ENCODE assay signal across 8 cellular contexts in genomic region chr14:25042362-25043299, GRCh38. TPM values are rescaled to one million over a fixed set of nuclear protein-coding genes. Genes with fewer than 3 reads are reported as not detected.
DNase-seq lines count a peak whose midpoint lies in the region; ATAC-seq and TF ChIP-seq lines count a peak whose summit lies in the region.

No MANE protein-coding gene starts in this region.

- DNase-seq in NCI-H2029 (lab: John Stamatoyannopoulos, UW) (peak; percentile 93), epidermal melanocyte (ENCODE audit: insufficient read length, low spot score) (peak; percentile 68), NCI-H187 (lab: John Stamatoyannopoulos, UW) (no peak), MM.1S (no peak)
- DNase-seq in activated T-helper 2 cell treated with anti-CD3 and anti-CD28 coated beads, Interferon-gamma antibody, Interleukin-2, Interleukin-4, amounts not matched to agents 10 μg/mL and 5 μg/mL and 100 μg/mL, durations not matched to agents 14 hours and 24 hours and 36 hours (ENCODE audit: low spot score): no peak

- H3K4me1 Mint-ChIP-seq in activated T-helper 2 cell treated with anti-CD3 and anti-CD28 coated beads, Interferon-gamma antibody, Interleukin-2, Interleukin-4, amounts not matched to agents 10 μg/mL and 5 μg/mL and 100 μg/mL, durations not matched to agents 14 hours and 24 hours and 36 hours (ENCODE audit: low read depth): no peaks in the 10 kb centered on the region

- peaks cover 7% of the 10 kb centered on the region for H3K27me3 Mint-ChIP-seq in activated T-helper 2 cell treated with anti-CD3 and anti-CD28 coated beads, Interferon-gamma antibody, Interleukin-2, Interleukin-4, amounts not matched to agents 10 μg/mL and 5 μg/mL and 100 μg/mL, durations not matched to agents 14 hours and 24 hours and 36 hours (ENCODE audit: low read depth)

- TF ChIP-seq CTCF in C4-2B (conservative IDR thresholded peaks at IDR 0.05) (peak; percentile 73), MM.1S (IDR thresholded peaks at IDR 0.05; ENCODE audit: low read length) (no peak)

- no peak overlapping the region for H3K4me3 Mint-ChIP-seq in activated T-helper 2 cell treated with anti-CD3 and anti-CD28 coated beads, Interferon-gamma antibody, Interleukin-2, Interleukin-4, amounts not matched to agents 10 μg/mL and 5 μg/mL and 100 μg/mL, durations not matched to agents 14 hours and 24 hours and 36 hours (ENCODE audit: low read depth)

- intact Hi-C loops in activated T-helper 2 cell treated with anti-CD3 and anti-CD28 coated beads, Interferon-gamma antibody, Interleukin-2, Interleukin-4, amounts not matched to agents 10 μg/mL and 5 μg/mL and 100 μg/mL, durations not matched to agents 14 hours and 24 hours and 36 hours (cut with micrococcal nuclease): no loop called here

- no peak overlapping the region for H2AFZ ChIP-seq in MM.1S (ENCODE audit: low read length)

- H3K27ac ChIP-seq in C4-2B (no peak overlapping the region; the same call in 1 of the 2 replicates), mucosa of rectum (ENCODE audit: low read depth in 2 of 2, low read length in 2 of 2) (peak overlapping the region; percentile 66 to 80), MM.1S (ENCODE audit: low read length) (no peak overlapping the region)

- H3K9me3 ChIP-seq in mucosa of rectum (ENCODE audit: control insufficient read depth in 2 of 2, low read length in 2 of 2) (no peaks in the 10 kb centered on the region), MM.1S (replicated peaks; ENCODE audit: insufficient read depth, low read length) (no peaks in the 10 kb centered on the region)

- H3K4me1 ChIP-seq in mucosa of rectum (ENCODE audit: control insufficient read depth in 2 of 2, insufficient read depth in 2 of 2, low read length in 2 of 2) (peaks cover 10 to 16% of the 10 kb centered on the region in 2 donors), MM.1S (ENCODE audit: low read length) (no peaks in the 10 kb centered on the region)

- no peak overlapping the region for H3K4me2 ChIP-seq in MM.1S (ENCODE audit: low read depth, low read length)

- no peaks in the 10 kb centered on the region for H4K20me1 ChIP-seq in MM.1S (ENCODE audit: insufficient read depth, low read length)

- no peaks in the 10 kb centered on the region for H3K9me3 Mint-ChIP-seq in activated T-helper 2 cell treated with anti-CD3 and anti-CD28 coated beads, Interferon-gamma antibody, Interleukin-2, Interleukin-4, amounts not matched to agents 10 μg/mL and 5 μg/mL and 100 μg/mL, durations not matched to agents 14 hours and 24 hours and 36 hours

- H3K9ac ChIP-seq in mucosa of rectum (ENCODE audit: low read depth in 1 of 2, low read length in 2 of 2) (no peak overlapping the region), MM.1S (ENCODE audit: low read length) (no peak overlapping the region)

- no peaks in the 10 kb centered on the region for H3K79me2 ChIP-seq in MM.1S (ENCODE audit: low read length)

- H3K36me3 ChIP-seq in mucosa of rectum (ENCODE audit: control insufficient read depth in 2 of 2, insufficient read depth in 2 of 2, low read length in 2 of 2): no peaks in the 10 kb centered on the region
- no peaks in the 10 kb centered on the region for H3K36me3 ChIP-seq in MM.1S (replicated peaks; ENCODE audit: insufficient read depth, low read length)

- no peaks in the 10 kb centered on the region for H3F3A ChIP-seq in MM.1S (ENCODE audit: insufficient read depth, low read length)

- no peak for ATAC-seq in GM21423 (IDR thresholded peaks at IDR 0.05; ENCODE audit: unreplicated experiment)

- H3K27ac Mint-ChIP-seq in activated T-helper 2 cell treated with anti-CD3 and anti-CD28 coated beads, Interferon-gamma antibody, Interleukin-2, Interleukin-4, amounts not matched to agents 10 μg/mL and 5 μg/mL and 100 μg/mL, durations not matched to agents 14 hours and 24 hours and 36 hours: no peak overlapping the region

- H3K36me3 Mint-ChIP-seq in activated T-helper 2 cell treated with anti-CD3 and anti-CD28 coated beads, Interferon-gamma antibody, Interleukin-2, Interleukin-4, amounts not matched to agents 10 μg/mL and 5 μg/mL and 100 μg/mL, durations not matched to agents 14 hours and 24 hours and 36 hours (ENCODE audit: low read depth): no peaks in the 10 kb centered on the region

- peak overlapping the region; percentile 15 to 41 for H3K4me3 ChIP-seq in mucosa of rectum (ENCODE audit: low read length in 2 of 2)
- no peak overlapping the region for H3K4me3 ChIP-seq in MM.1S (ENCODE audit: low read length)

- H3K9me2 ChIP-seq in MM.1S (replicated peaks; ENCODE audit: insufficient read depth, low read length): no peaks in the 10 kb centered on the region

- H3K27me3 ChIP-seq in mucosa of rectum (ENCODE audit: control insufficient read depth in 2 of 2, insufficient read depth in 2 of 2, low read length in 2 of 2): no peaks in the 10 kb centered on the region
- H3K27me3 ChIP-seq in MM.1S (replicated peaks; ENCODE audit: insufficient read depth, low read length): no peaks in the 10 kb centered on the region

RNA-seq across cellular contexts. Expression of gene STXBP6, which starts 7.3 kb away (rescaled TPM):
- not detected in 2 replicates for total RNA-seq in activated T-helper 2 cell treated with anti-CD3 and anti-CD28 coated beads, Interferon-gamma antibody, Interleukin-2, Interleukin-4, amounts not matched to agents 10 μg/mL and 5 μg/mL and 100 μg/mL, durations not matched to agents 14 hours and 24 hours and 36 hours

Comparison
In these comparisons a context has a peak if more than half of its experiments do, and no peak if none do; other contexts are left out.
1. H3K27ac ChIP-seq: peak in mucosa of rectum (2 of 2); none in C4-2B (single experiment) and MM.1S (single experiment).
2. DNase-seq: peak in NCI-H2029 (single experiment) and epidermal melanocyte (single experiment); none in NCI-H187 (0 of 2), activated T-helper 2 cell treated with anti-CD3 and anti-CD28 coated beads, Interferon-gamma antibody, Interleukin-2, Interleukin-4, amounts not matched to agents 10 μg/mL and 5 μg/mL and 100 μg/mL, durations not matched to agents 14 hours and 24 hours and 36 hours (single experiment) and MM.1S (single experiment).